ENCODE assay signal across 19 cellular contexts in the genomic region with DNA sequence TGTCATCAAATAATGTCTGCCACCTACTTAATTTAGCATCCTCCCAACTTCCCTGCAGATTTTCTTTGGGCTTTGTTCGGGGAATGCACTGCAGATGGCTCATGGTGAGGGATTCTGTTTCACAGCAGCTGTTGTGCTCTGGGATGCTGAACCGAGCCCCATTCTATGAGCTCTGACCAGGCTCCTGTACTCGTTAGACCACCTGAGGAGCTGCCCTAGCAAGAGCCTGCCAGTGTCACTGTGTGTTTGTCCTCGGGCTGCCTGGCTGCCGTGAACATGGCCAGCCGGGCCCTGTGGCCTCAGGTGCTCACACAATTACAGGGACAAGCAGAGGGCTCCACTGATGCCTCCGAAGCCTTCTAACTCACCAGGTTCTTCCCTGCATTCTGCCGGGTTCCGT.
"Had no signal": no experiment of that assay in that cellular context is flagged by ENCODE, and none has a peak within 500 bp of the region (broad histone marks: within the 10 kb centered on the region; RNA-seq: fewer than 3 reads in every experiment).

No MANE protein-coding gene starts in this region.

- H3K4me1 ChIP-seq: lower lobe of right lung, thyroid gland had no signal

- H3K36me3 ChIP-seq: brain microvascular endothelial cell, lower lobe of right lung, ovary, thyroid gland had no signal

- H3K27ac Mint-ChIP-seq: activated CD4-positive, alpha-beta T cell treated with anti-CD3 and anti-CD28 coated beads, Interleukin-2, amount 10 ng/mL, durations not matched to agents 24 days and 14 days; activated T-helper 17 cell treated with anti-CD3 and anti-CD28 coated beads, Interleukin-2, amount 50 U/mL, for 72 hours; stimulated activated effector memory CD8-positive, alpha-beta T cell treated with anti-CD3 and anti-CD28 coated beads, Interleukin-12 subunit alpha, Interleukin-12 subunit beta, amount 100 ng/mL, for 72 hours had no signal

- H3K27me3 Mint-ChIP-seq: activated CD4-positive, alpha-beta T cell treated with anti-CD3 and anti-CD28 coated beads, Interleukin-2, amount 10 ng/mL, durations not matched to agents 24 days and 14 days had no signal

- H3K4me3 ChIP-seq: lower lobe of right lung, ovary, thyroid gland had no signal

- H3K4me1 Mint-ChIP-seq: activated CD4-positive, alpha-beta T cell treated with anti-CD3 and anti-CD28 coated beads, Interleukin-2, amount 10 ng/mL, durations not matched to agents 24 days and 14 days; activated T-helper 17 cell treated with anti-CD3 and anti-CD28 coated beads, Interleukin-2, amount 50 U/mL, for 72 hours; central memory CD8-positive, alpha-beta T cell; stimulated activated effector memory CD8-positive, alpha-beta T cell treated with anti-CD3 and anti-CD28 coated beads, Interleukin-12 subunit alpha, Interleukin-12 subunit beta, amount 100 ng/mL, for 72 hours had no signal

- H3K9me3 Mint-ChIP-seq: activated CD4-positive, alpha-beta T cell treated with anti-CD3 and anti-CD28 coated beads, Interleukin-2, amount 10 ng/mL, durations not matched to agents 24 days and 14 days; activated T-helper 17 cell treated with anti-CD3 and anti-CD28 coated beads, Interleukin-2, amount 50 U/mL, for 72 hours; central memory CD8-positive, alpha-beta T cell; stimulated activated effector memory CD8-positive, alpha-beta T cell treated with anti-CD3 and anti-CD28 coated beads, Interleukin-12 subunit alpha, Interleukin-12 subunit beta, amount 100 ng/mL, for 72 hours had no signal

- DNase-seq: activated CD4-positive, alpha-beta T cell treated with anti-CD3 and anti-CD28 coated beads, Interleukin-2, amount 10 ng/mL, durations not matched to agents 24 days and 14 days; activated CD4-positive, CD25-positive, alpha-beta regulatory T cell; activated naive CD4-positive, alpha-beta T cell treated with Interleukin-2 at 50 U/mL for 16 hours; anterior cingulate cortex; brain microvascular endothelial cell; cortex of kidney; effector CD8-positive, alpha-beta T cell; foreskin fibroblast; lower lobe of right lung; ovary; stimulated activated CD4-positive, alpha-beta T cell treated with anti-CD3 and anti-CD28 coated beads, Interleukin-2, amount 100 ng/mL, for 24 hours; T-helper 2 cell; thyroid gland had no signal

- H3K27me3 ChIP-seq: brain microvascular endothelial cell, ovary, thyroid gland had no signal

- ATAC-seq: activated T-helper 17 cell treated with anti-CD3 and anti-CD28 coated beads, Interleukin-2, amount 50 U/mL, for 72 hours; lower lobe of right lung; sciatic nerve; stimulated activated effector memory CD8-positive, alpha-beta T cell treated with anti-CD3 and anti-CD28 coated beads, Interleukin-12 subunit alpha, Interleukin-12 subunit beta, amount 100 ng/mL, for 72 hours had no signal

- H3K9me3 ChIP-seq: lower lobe of right lung, ovary, thyroid gland had no signal

- FAIRE-seq: TTC549, urothelium cell line had no signal

- H3K36me3 Mint-ChIP-seq: stimulated activated effector memory CD8-positive, alpha-beta T cell treated with anti-CD3 and anti-CD28 coated beads, Interleukin-12 subunit alpha, Interleukin-12 subunit beta, amount 100 ng/mL, for 72 hours had no signal

- H3K27ac ChIP-seq: brain microvascular endothelial cell, lower lobe of right lung, ovary, thyroid gland had no signal

- H3K4me3 Mint-ChIP-seq: activated CD4-positive, alpha-beta T cell treated with anti-CD3 and anti-CD28 coated beads, Interleukin-2, amount 10 ng/mL, durations not matched to agents 24 days and 14 days; activated T-helper 17 cell treated with anti-CD3 and anti-CD28 coated beads, Interleukin-2, amount 50 U/mL, for 72 hours; central memory CD8-positive, alpha-beta T cell; stimulated activated effector memory CD8-positive, alpha-beta T cell treated with anti-CD3 and anti-CD28 coated beads, Interleukin-12 subunit alpha, Interleukin-12 subunit beta, amount 100 ng/mL, for 72 hours had no signal
